9 cellular contexts compared by ENCODE assay signal in the genomic region with DNA sequence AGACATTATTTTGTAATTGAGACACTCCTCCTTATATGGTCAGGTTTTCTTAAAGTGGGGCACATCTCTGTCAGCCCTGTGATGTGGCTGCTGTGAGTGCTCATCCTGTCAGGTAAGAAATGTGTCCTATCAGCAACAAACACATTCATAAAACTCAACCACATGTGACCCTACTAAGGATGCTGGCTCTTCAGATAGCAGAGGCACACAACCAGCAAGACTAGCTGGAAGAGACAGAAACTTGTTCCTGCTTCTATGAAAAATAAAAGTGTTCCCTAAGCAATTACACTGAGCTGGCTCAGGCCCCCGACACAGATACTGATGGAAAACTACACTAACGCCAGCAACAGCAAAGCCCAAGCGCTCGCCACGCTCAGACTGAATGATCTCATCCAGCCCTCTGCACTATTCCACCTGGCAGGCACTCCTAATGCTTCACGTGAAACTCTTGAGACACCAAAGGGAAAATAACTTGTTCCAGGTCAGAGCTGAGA. TPM values are rescaled to one million over a fixed set of nuclear protein-coding genes. Genes with fewer than 3 reads are reported as not detected.
DNase-seq lines count a peak whose midpoint lies in the region; ATAC-seq and TF ChIP-seq lines count a peak whose summit lies in the region.
"Had no signal": no experiment of that assay in that cellular context is flagged by ENCODE, and none has a peak within 500 bp of the region (broad histone marks: within the 10 kb centered on the region; RNA-seq: fewer than 3 reads in every experiment).

No MANE protein-coding gene starts in this region.

- no peak overlapping the region for H3K9ac ChIP-seq in Karpas-422 (ENCODE audit: low read length)

- no peak overlapping the region for H3K4me2 ChIP-seq in Karpas-422 (ENCODE audit: low read depth, low read length, poor library complexity, severe bottlenecking)

- no peaks in the 10 kb centered on the region for H3K9me3 Mint-ChIP-seq in mesothelial cell of epicardium

- H3K27ac ChIP-seq in Karpas-422 (ENCODE audit: low read length): no peak overlapping the region

- peaks cover 39% of the 10 kb centered on the region for H3K4me1 ChIP-seq in Karpas-422 (ENCODE audit: low read length)

- H3K27ac Mint-ChIP-seq in mesothelial cell of epicardium: peak overlapping the region; percentile 73

- H3K9me2 ChIP-seq in Karpas-422 (replicated peaks; ENCODE audit: insufficient read depth, low read length): no peaks in the 10 kb centered on the region

- no peak overlapping the region for H3K4me3 Mint-ChIP-seq in mesothelial cell of epicardium

- no peaks in the 10 kb centered on the region for H3K27me3 ChIP-seq in Karpas-422 (ENCODE audit: low read length)

- H2AFZ ChIP-seq in Karpas-422 (ENCODE audit: low read length): no peak overlapping the region

- peak; percentile 25 for DNase-seq in AG10803 (ENCODE audit: low read depth)
- peak; percentile 2 for DNase-seq in NCI-H446 treated with DMSO at 0.1 percent for 48 hours (lab: John Stamatoyannopoulos, UW)
- DNase-seq in astrocyte of the cerebellum (ENCODE audit: low read depth): peak; percentile 11
- no peak for DNase-seq in mesothelial cell of epicardium (ENCODE audit: low spot score in 2 of 2, unreplicated experiment in 2 of 2)
- DNase-seq in Karpas-422: no peak
- DNase-seq in AG08395 (ENCODE audit: low spot score): no peak
- DNase-seq in COR-L47 (lab: John Stamatoyannopoulos, UW): no peak

- peaks cover 82% of the 10 kb centered on the region for H3K79me2 ChIP-seq in Karpas-422 (ENCODE audit: low read length)

- TF ChIP-seq CTCF in AG10803 (conservative IDR thresholded peaks at IDR 0.05; ENCODE audit: low read length) (no peak), astrocyte of the cerebellum (IDR thresholded peaks at IDR 0.05; ENCODE audit: low read depth, low read length, missing control alignments) (no peak), mesothelial cell of epicardium (IDR thresholded peaks at IDR 0.05; ENCODE audit: unreplicated experiment) (no peak)

- no peak overlapping the region for H3K4me3 ChIP-seq in AG10803 (ENCODE audit: low read length)
- no peak overlapping the region for H3K4me3 ChIP-seq in astrocyte of the cerebellum (ENCODE audit: low read depth, low read length)
- H3K4me3 ChIP-seq in Karpas-422 (ENCODE audit: low read length): no peak overlapping the region

- H3K4me1 Mint-ChIP-seq in mesothelial cell of epicardium: peaks cover 4% of the 10 kb centered on the region

- ATAC-seq in HG03139 (IDR thresholded peaks at IDR 0.05; ENCODE audit: unreplicated experiment): no peak

- H3K9me3 ChIP-seq in Karpas-422 (ENCODE audit: low read length): no peaks in the 10 kb centered on the region

- in situ Hi-C loops in astrocyte of the cerebellum (cut with HindIII; ENCODE audit: low sequenced_read_pairs): loop anchor here (10.0 kb wide), 1 partner anchor 154 kb away; no protein-coding TSS in a partner anchor

- no peaks in the 10 kb centered on the region for H4K20me1 ChIP-seq in Karpas-422 (ENCODE audit: insufficient read depth, low read depth, low read length)

- peaks cover 7% of the 10 kb centered on the region for H3K36me3 Mint-ChIP-seq in mesothelial cell of epicardium

- no peaks in the 10 kb centered on the region for H3K27me3 Mint-ChIP-seq in mesothelial cell of epicardium (ENCODE audit: low read depth)

- H3K36me3 ChIP-seq in Karpas-422 (ENCODE audit: insufficient read depth, low read length): 0 out of 2 replicates have a peak, but pooled peaks cover 6% of the 10 kb centered on the region

RNA-seq across cellular contexts. Expression of a gene that starts 49.8 kb away (rescaled TPM):
- total RNA-seq in mesothelial cell of epicardium: 6.3 to 7.2 TPM (median 6.4 TPM) in 3 replicates
- total RNA-seq in Karpas-422 (2014; rRNA removed; shearing (Covaris generic); ENCODE audit: low replicate concordance): 2.9 and 7.4 TPM in 2 replicates
- total RNA-seq: skeletal muscle tissue had no signal

Comparison
In these comparisons a context has a peak if more than half of its experiments do, and no peak if none do; other contexts are left out.
1. DNase-seq: peak in AG10803 (single experiment), NCI-H446 treated with DMSO at 0.1 percent for 48 hours (single experiment) and astrocyte of the cerebellum (single experiment); none in mesothelial cell of epicardium (0 of 2), Karpas-422 (single experiment), AG08395 (single experiment) and COR-L47 (single experiment).